ENCODE assay signal across 29 cellular contexts in the genomic region with DNA sequence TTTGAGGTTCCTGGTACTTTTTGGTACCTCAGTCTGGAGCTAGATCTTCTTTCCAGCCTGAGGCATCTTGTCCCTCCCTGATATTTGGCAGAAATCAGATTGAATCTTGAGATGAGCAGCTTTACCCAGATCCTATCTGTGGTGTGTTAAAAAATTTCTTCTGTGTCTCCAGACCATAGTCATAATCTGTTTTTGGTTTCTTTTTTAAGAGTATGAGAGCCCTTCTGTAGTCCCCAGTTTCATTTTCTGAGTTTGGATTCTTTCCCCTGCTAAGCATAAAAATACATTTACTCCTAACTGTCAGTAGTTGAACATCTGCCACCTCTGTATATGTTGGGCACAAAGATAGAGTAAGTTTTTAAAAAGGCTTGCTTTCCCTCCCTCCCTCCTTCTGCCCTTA.
DNase-seq lines count a peak whose midpoint lies in the region; ATAC-seq and TF ChIP-seq lines count a peak whose summit lies in the region.
"Had no signal": no experiment of that assay in that cellular context is flagged by ENCODE, and none has a peak within 500 bp of the region (broad histone marks: within the 10 kb centered on the region; RNA-seq: fewer than 3 reads in every experiment).

No MANE protein-coding gene starts in this region.

- ATAC-seq in HG02981 (IDR thresholded peaks at IDR 0.05; ENCODE audit: unreplicated experiment) (peak; percentile 67), mucosa of descending colon (no peak)
- ATAC-seq: left lung, SK-N-SH treated with all-trans-retinoic acid at 6 μM for 48 hours had no signal

- no peaks in the 10 kb centered on the region for H4K20me1 ChIP-seq in mammary epithelial cell (ENCODE audit: insufficient read depth, low read length)

- in situ Hi-C loops in mammary epithelial cell (cut with MboI; ENCODE audit: low sequenced_read_pairs in 2 of 2), result no loop called here

- no peaks in the 10 kb centered on the region for H3K79me2 ChIP-seq in mammary epithelial cell (ENCODE audit: insufficient read depth, low read length)

- dilution Hi-C loops in mammary epithelial cell (cut with HindIII; ENCODE audit: low sequenced_read_pairs), result no loop called here

- H3K27ac ChIP-seq in mammary epithelial cell (ENCODE audit: insufficient read depth, low read depth, low read length), result no peak overlapping the region
- H3K27ac ChIP-seq: left lung, neutrophil, RWPE1, skin epidermis had no signal

- no peaks in the 10 kb centered on the region for H3K27me3 ChIP-seq in mammary epithelial cell (ENCODE audit: insufficient read depth, low read length)
- H3K27me3 ChIP-seq: left lung, neutrophil had no signal

- no peak for TF ChIP-seq CTCF in MCF 10A (IDR thresholded peaks at IDR 0.05; ENCODE audit: unreplicated experiment)
- no peak for TF ChIP-seq CTCF in mammary epithelial cell (conservative IDR thresholded peaks at IDR 0.05 in 1 of 2, IDR thresholded peaks at IDR 0.05 in 1 of 2; ENCODE audit: extremely low read depth in 1 of 2, insufficient read depth in 1 of 2, low read depth in 1 of 2, low read length in 2 of 2)
- TF ChIP-seq CTCF in mucosa of descending colon (IDR thresholded peaks at IDR 0.05), result no peak

- no peak overlapping the region for H3K9ac ChIP-seq in mammary epithelial cell (ENCODE audit: insufficient read depth, low read length)

- no peaks in the 10 kb centered on the region for H3K9me3 ChIP-seq in mammary epithelial cell (replicated peaks; ENCODE audit: insufficient read depth, low read length)
- no peaks in the 10 kb centered on the region for H3K9me3 ChIP-seq in mucosa of descending colon
- H3K9me3 ChIP-seq: HAP-1, neutrophil had no signal

- H3K36me3 Mint-ChIP-seq in MCF 10A (ENCODE audit: insufficient read depth, unreplicated experiment), result peaks cover 11% of the 10 kb centered on the region
- no peaks in the 10 kb centered on the region for H3K36me3 Mint-ChIP-seq in activated T-helper 2 cell treated with anti-CD3 and anti-CD28 coated beads, Interferon-gamma antibody, Interleukin-2, Interleukin-4, amounts not matched to agents 10 μg/mL and 5 μg/mL and 100 μg/mL, durations not matched to agents 14 hours and 24 hours and 36 hours (ENCODE audit: low read depth)
- H3K36me3 Mint-ChIP-seq: CD8-positive, alpha-beta memory T cell had no signal

- CTCF ChIA-PET in MCF 10A (lab: Yijun Ruan, JAX), result no interaction called here
- CTCF ChIA-PET in mammary epithelial cell (lab: Charles Lee; ENCODE audit: low non-redundant PET), result no interaction called here

- no peaks in the 10 kb centered on the region for H3K4me1 ChIP-seq in mammary epithelial cell (ENCODE audit: insufficient read depth, low read length)
- no peaks in the 10 kb centered on the region for H3K4me1 ChIP-seq in mucosa of descending colon (ENCODE audit: low read depth)
- H3K4me1 ChIP-seq: left lung had no signal

- H2AFZ ChIP-seq in mammary epithelial cell (ENCODE audit: low read depth, low read length), result no peak overlapping the region

- no peak for DNase-seq in MCF 10A (ENCODE audit: unreplicated experiment)
- no peak for DNase-seq in mammary epithelial cell
- DNase-seq in NCI-H69 (lab: John Stamatoyannopoulos, UW), result peak; percentile 16
- no peak for DNase-seq in mucosa of descending colon
- no peak for DNase-seq in stimulated activated CD4-positive, alpha-beta T cell treated with anti-CD3 and anti-CD28 coated beads, Interleukin-15, amount 100 ng/mL, for 24 hours
- no peak for DNase-seq in GM19240 (ENCODE audit: insufficient read length, low spot score)
- DNase-seq in activated T-helper 2 cell treated with anti-CD3 and anti-CD28 coated beads, Interferon-gamma antibody, Interleukin-2, Interleukin-4, amounts not matched to agents 10 μg/mL and 5 μg/mL and 100 μg/mL, durations not matched to agents 14 hours and 24 hours and 36 hours (ENCODE audit: low spot score), result no peak
- DNase-seq: 8988T; activated CD4-positive, alpha-beta T cell treated with anti-CD3 and anti-CD28 coated beads, Interleukin-2, amount 50 U/mL, for 48 hours; activated naive CD4-positive, alpha-beta T cell; AML-193; CD8-positive, alpha-beta memory T cell; cortex of kidney; DMS79; head of caudate nucleus; midbrain; NCI-H1417; NCI-H2107; NCI-H524; stimulated activated CD4-positive, alpha-beta T cell treated with anti-CD3 and anti-CD28 coated beads, Interleukin-4, amount 100 ng/mL, for 4 hours had no signal

- H3K4me2 ChIP-seq in mammary epithelial cell (ENCODE audit: insufficient read depth, low read depth, low read length), result no peak overlapping the region

- H3K36me3 ChIP-seq in mammary epithelial cell (ENCODE audit: insufficient read depth, low read length) (no peaks in the 10 kb centered on the region), mucosa of descending colon (ENCODE audit: low read depth) (no peaks in the 10 kb centered on the region)
- H3K36me3 ChIP-seq: HAP-1, left lung, neutrophil had no signal

- POLR2A ChIA-PET in MCF 10A (lab: Yijun Ruan, JAX), result no interaction called here

- intact Hi-C loops in MCF 10A (cut with micrococcal nuclease), result no loop called here
- intact Hi-C loops in mammary epithelial cell (cut with micrococcal nuclease), result no loop called here
- intact Hi-C loops in mucosa of descending colon (cut with DNase I, micrococcal nuclease), result no loop called here
- intact Hi-C loops in activated T-helper 2 cell treated with anti-CD3 and anti-CD28 coated beads, Interferon-gamma antibody, Interleukin-2, Interleukin-4, amounts not matched to agents 10 μg/mL and 5 μg/mL and 100 μg/mL, durations not matched to agents 14 hours and 24 hours and 36 hours (cut with micrococcal nuclease), result no loop called here

- H3K27me3 Mint-ChIP-seq in MCF 10A (ENCODE audit: insufficient read depth, unreplicated experiment), result no peaks in the 10 kb centered on the region
- no peaks in the 10 kb centered on the region for H3K27me3 Mint-ChIP-seq in activated T-helper 2 cell treated with anti-CD3 and anti-CD28 coated beads, Interferon-gamma antibody, Interleukin-2, Interleukin-4, amounts not matched to agents 10 μg/mL and 5 μg/mL and 100 μg/mL, durations not matched to agents 14 hours and 24 hours and 36 hours (ENCODE audit: low read depth)
- H3K27me3 Mint-ChIP-seq: CD8-positive, alpha-beta memory T cell; type B pancreatic cell had no signal

- BruUV-seq in MCF 10A (replicated peaks; lab: Mats Ljungman, UMichigan) (no TSS peak), mammary epithelial cell (replicated peaks; lab: Mats Ljungman, UMichigan) (no TSS peak)

- peak overlapping the region; percentile 35 for H3K27ac Mint-ChIP-seq in MCF 10A (ENCODE audit: low read depth, unreplicated experiment)
- H3K27ac Mint-ChIP-seq in activated T-helper 2 cell treated with anti-CD3 and anti-CD28 coated beads, Interferon-gamma antibody, Interleukin-2, Interleukin-4, amounts not matched to agents 10 μg/mL and 5 μg/mL and 100 μg/mL, durations not matched to agents 14 hours and 24 hours and 36 hours, result no peak overlapping the region
- H3K27ac Mint-ChIP-seq: T-helper 2 cell treated with Interferon-gamma antibody and Interleukin-4, amounts not matched to agents 5 μg/mL and 100 μg/mL, for 36 hours; type B pancreatic cell had no signal

- no peak overlapping the region for H3K4me3 ChIP-seq in mammary epithelial cell (replicated peaks in 1 of 3; ENCODE audit: insufficient read depth in 1 of 3, low read depth in 2 of 3, low read length in 3 of 3)
- no peak overlapping the region for H3K4me3 ChIP-seq in mucosa of descending colon
- H3K4me3 ChIP-seq: HAP-1, left lung, skin epidermis had no signal

- H3K4me3 Mint-ChIP-seq in MCF 10A (ENCODE audit: unreplicated experiment), result no peak overlapping the region
- H3K4me3 Mint-ChIP-seq in activated T-helper 2 cell treated with anti-CD3 and anti-CD28 coated beads, Interferon-gamma antibody, Interleukin-2, Interleukin-4, amounts not matched to agents 10 μg/mL and 5 μg/mL and 100 μg/mL, durations not matched to agents 14 hours and 24 hours and 36 hours (ENCODE audit: low read depth), result no peak overlapping the region
- H3K4me3 Mint-ChIP-seq: CD8-positive, alpha-beta memory T cell; T-helper 2 cell treated with Interferon-gamma antibody and Interleukin-4, amounts not matched to agents 5 μg/mL and 100 μg/mL, for 36 hours; type B pancreatic cell had no signal

- peaks cover 13% of the 10 kb centered on the region for H3K4me1 Mint-ChIP-seq in MCF 10A (ENCODE audit: insufficient read depth, unreplicated experiment)
- no peaks in the 10 kb centered on the region for H3K4me1 Mint-ChIP-seq in activated T-helper 2 cell treated with anti-CD3 and anti-CD28 coated beads, Interferon-gamma antibody, Interleukin-2, Interleukin-4, amounts not matched to agents 10 μg/mL and 5 μg/mL and 100 μg/mL, durations not matched to agents 14 hours and 24 hours and 36 hours (ENCODE audit: low read depth)
- H3K4me1 Mint-ChIP-seq: CD8-positive, alpha-beta memory T cell had no signal

- H3K9me3 Mint-ChIP-seq in MCF 10A (ENCODE audit: unreplicated experiment), result peaks cover 5% of the 10 kb centered on the region
- peaks cover 25% of the 10 kb centered on the region for H3K9me3 Mint-ChIP-seq in activated T-helper 2 cell treated with anti-CD3 and anti-CD28 coated beads, Interferon-gamma antibody, Interleukin-2, Interleukin-4, amounts not matched to agents 10 μg/mL and 5 μg/mL and 100 μg/mL, durations not matched to agents 14 hours and 24 hours and 36 hours
- H3K9me3 Mint-ChIP-seq: type B pancreatic cell had no signal
